In genomic region chr4:102501176-102501634, GRCh38 we compare ENCODE assay signal across 8 cellular contexts. TPM values are rescaled to one million over a fixed set of nuclear protein-coding genes. Genes with fewer than 3 reads are reported as not detected.
DNase-seq lines count a peak whose midpoint lies in the region; ATAC-seq, FAIRE-seq and TF ChIP-seq lines count a peak whose summit lies in the region.

Gene NFKB1, plus strand, starts transcription at chr4:102501359. Its CDS starts 24,160 bp downstream, at chr4:102525519.

- no peak for TF ChIP-seq RAD21 in A549 (conservative IDR thresholded peaks at IDR 0.05 in 1 of 2, IDR thresholded peaks at IDR 0.05 in 1 of 2)

- H3K9me3 ChIP-seq in A549: no peaks in the 10 kb centered on the region
- H3K9me3 ChIP-seq in mucosa of stomach (ENCODE audit: control insufficient read depth, low read length): no peaks in the 10 kb centered on the region

- CTCF ChIA-PET in A549 (lab: Yijun Ruan, JAX): interaction anchor here (1.1 to 1.7 kb wide), 3 partner anchors 10 to 366 kb away, joined by 3 to 6 read pairs (median 5); no protein-coding TSS in a partner anchor

- H3K4me1 ChIP-seq in A549 (peaks cover 26% of the 10 kb centered on the region; the same call in 2 of the 3 replicates), mucosa of stomach (ENCODE audit: control insufficient read depth, insufficient read depth, low read length) (peaks cover 16% of the 10 kb centered on the region)

- H3K9ac ChIP-seq in mucosa of stomach (ENCODE audit: low read length): peak within 1 kb of the TSS; percentile 99

- 0 out of 2 replicates have a peak, but pooled peaks have one; percentile 31 for TF ChIP-seq POLR2A in A549 (IDR thresholded peaks at IDR 0.05; ENCODE audit: low read length)

- no peak for FAIRE-seq in A549 (lab: Jason Lieb, UNC)

- H3K4me3 ChIP-seq in A549: peak within 1 kb of the TSS; percentile 89
- H3K4me3 ChIP-seq in epithelial cell of esophagus (ENCODE audit: low read length): peak within 1 kb of the TSS; percentile 81
- peak within 1 kb of the TSS; percentile 97 for H3K4me3 ChIP-seq in mucosa of stomach (ENCODE audit: low read length)

- DNase-seq in A549 (ENCODE audit: low read depth in 1 of 2, low spot score in 1 of 2): peak in 1 of 2 experiments; percentile 76
- DNase-seq in NK-92 (lab: John Stamatoyannopoulos, UW; ENCODE audit: unreplicated experiment): peak; percentile 46
- peak; percentile 90 for DNase-seq in activated CD8-positive, alpha-beta memory T cell treated with anti-CD3 and anti-CD28 coated beads, Interleukin-2, amount 50 U/mL, for 4 hours
- DNase-seq in epithelial cell of esophagus (ENCODE audit: low read depth): peak; percentile 90
- DNase-seq in stimulated activated CD8-positive, alpha-beta memory T cell treated with anti-CD3 and anti-CD28 coated beads, Interleukin-7, amount 100 ng/mL, for 1 hour (ENCODE audit: low read depth in 2 of 2): peak; percentile 69 to 71

- POLR2A ChIA-PET in A549 (lab: Yijun Ruan, JAX): interaction anchor here (1.4 kb wide), 1 partner anchor 119 kb away, joined by 3 read pairs; no protein-coding TSS in a partner anchor

- peak within 1 kb of the TSS; percentile 97 to 99 for H3K27ac ChIP-seq in A549

- WGBS in A549 (ENCODE audit: missing lambda C conversion rate): 2% methylated on average over 9 of the region's 60 CpGs

- H3K36me3 ChIP-seq in mucosa of stomach (ENCODE audit: control insufficient read depth, insufficient read depth, low read length): no peaks in the 10 kb centered on the region

- ATAC-seq in A549 (peak; percentile 58 to 82), GM18517 (IDR thresholded peaks at IDR 0.05; ENCODE audit: unreplicated experiment) (peak; percentile 54), HG03039 (IDR thresholded peaks at IDR 0.05; ENCODE audit: unreplicated experiment) (peak; percentile 53)

- H3K4me2 ChIP-seq in A549: peak within 1 kb of the TSS; percentile 87

- no peaks in the 10 kb centered on the region for H3K27me3 ChIP-seq in mucosa of stomach (ENCODE audit: control insufficient read depth, insufficient read depth, low read length)

- no peak for TF ChIP-seq EP300 in A549 (IDR thresholded peaks at IDR 0.05)

- TF ChIP-seq CTCF in A549 (IDR thresholded peaks at IDR 0.05) (no peak; the same call in 2 of the 3 replicates), epithelial cell of esophagus (IDR thresholded peaks at IDR 0.05; ENCODE audit: insufficient read depth, low read depth, low read length, missing control alignments) (no peak)

TF ChIP-seq in A549, 52 proteins besides CTCF, POLR2A, EP300 and RAD21:
- TF ChIP-seq ESRRA (IDR thresholded peaks at IDR 0.05; ENCODE audit: borderline replicate concordance, low read length): no peak
- TF ChIP-seq E2F6 (IDR thresholded peaks at IDR 0.05; ENCODE audit: borderline replicate concordance, low read depth): 0 out of 2 replicates have a peak, but pooled peaks have one; percentile 23
- 0 out of 2 replicates have a peak, but pooled peaks have one; percentile 12 for TF ChIP-seq PHF8 (IDR thresholded peaks at IDR 0.05; ENCODE audit: borderline replicate concordance, low read depth)
- 0 out of 2 replicates have a peak, but pooled peaks have one; percentile 29 for TF ChIP-seq MAX (IDR thresholded peaks at IDR 0.05)
- TF ChIP-seq BCL3 (IDR thresholded peaks at IDR 0.05): no peak
- peak in 1 of 2 experiments; percentile 47; a peak in 2 of 5 replicates for TF ChIP-seq JUN (IDR thresholded peaks at IDR 0.05)
TF ChIP-seq in A549: peak in this region for 4.

RNA-seq across cellular contexts. Expression of gene NFKB1, which starts in this region (rescaled TPM):
- 18.3 and 19.3 TPM in 2 replicates for polyA plus RNA-seq in A549 (2011; rRNA removed)
- 12.0 and 14.3 TPM in 2 replicates for polyA plus RNA-seq in A549 (2012; cell fraction: cytosol; rRNA removed)
- 17.6 and 20.6 TPM in 2 replicates for polyA plus RNA-seq in A549 (2012; cell fraction: nucleus; rRNA removed)
- 15.2 to 18.0 TPM (median 16.8 TPM) in 3 replicates for polyA plus RNA-seq in A549 (2017; fragmentation: RNase III; extraction: RNeasy Plus Mini Kit Qiagen cat#74134 plus additional on column Dnase treatment)
- 22.6 and 28.2 TPM in 2 replicates for polyA minus RNA-seq in A549 (2011; rRNA and poly(A)+ RNA removed)
